Comparison of ENCODE assay signal across 20 cellular contexts in the genomic region with DNA sequence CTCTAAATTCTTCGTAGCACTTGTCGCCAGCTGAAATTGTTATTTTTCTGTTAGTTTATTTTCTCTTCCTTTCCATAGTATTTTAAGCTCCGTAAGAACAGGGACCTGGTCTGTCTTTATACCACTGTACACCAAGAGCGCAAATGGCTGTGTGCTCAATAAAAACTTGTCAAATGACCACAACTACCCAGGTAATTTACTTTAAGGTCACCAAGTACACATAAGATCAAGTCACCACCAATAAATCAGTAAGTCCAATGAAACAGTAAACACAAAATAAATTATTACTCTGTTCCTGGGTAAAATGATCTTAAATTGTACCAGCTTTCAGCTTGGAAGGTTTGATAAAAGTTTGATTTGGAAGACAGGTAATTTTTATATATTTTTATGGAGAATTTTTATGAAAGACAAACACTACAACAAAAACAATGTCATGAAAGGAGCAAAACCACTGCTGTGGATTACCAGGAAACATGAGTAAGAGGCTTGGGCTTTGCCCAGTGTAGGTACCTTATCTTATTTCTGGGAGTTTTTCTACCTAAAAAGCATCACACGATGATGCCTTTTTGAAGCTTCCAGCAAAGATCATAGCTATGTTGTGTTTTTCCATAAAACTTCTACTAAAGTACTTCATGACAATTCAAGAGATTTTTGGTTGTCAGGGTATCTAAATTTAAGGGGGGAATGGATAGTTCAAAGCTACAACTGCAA. TPM values are rescaled to one million over a fixed set of nuclear protein-coding genes. Genes with fewer than 3 reads are reported as not detected.
DNase-seq lines count a peak whose midpoint lies in the region; ATAC-seq, FAIRE-seq and TF ChIP-seq lines count a peak whose summit lies in the region.
"Had no signal": no experiment of that assay in that cellular context is flagged by ENCODE, and none has a peak within 500 bp of the region (broad histone marks: within the 10 kb centered on the region; RNA-seq: fewer than 3 reads in every experiment).

No MANE protein-coding gene starts in this region.

- H3K27me3 Mint-ChIP-seq in T-helper 1 cell treated with Interleukin-12 subunit alpha and Interleukin-12 subunit beta and Interleukin-4 antibody, amounts not matched to agents 30 μg/mL and 1 μg/mL, for 36 hours (ENCODE audit: low read depth): no peaks in the 10 kb centered on the region
- H3K27me3 Mint-ChIP-seq: activated CD4-positive, alpha-beta memory T cell treated with anti-CD3 and anti-CD28 coated beads, Interleukin-2, amount 10 ng/mL, durations not matched to agents 7 days and 5 days had no signal

- DNase-seq in T-helper 1 cell (no peak), M059J (ENCODE audit: low read depth) (peak; percentile 1), bronchial epithelial cell (ENCODE audit: low read depth) (peak; percentile 8)
- no peak for DNase-seq in stimulated activated naive CD4-positive, alpha-beta T cell (lab: John Stamatoyannopoulos, UW)
- DNase-seq: activated CD4-positive, alpha-beta memory T cell treated with anti-CD3 and anti-CD28 coated beads, Interleukin-2, amount 10 ng/mL, durations not matched to agents 7 days and 5 days; DMS53; gastrocnemius medialis; Karpas-422; lower lobe of right lung; NCI-H1436; SHP77 treated with DMSO at 0.1 percent for 48 hours; stimulated activated CD4-positive, alpha-beta T cell treated with anti-CD3 and anti-CD28 coated beads, Interleukin-1b, Interleukin-23, amount 100 ng/mL, for 48 hours; testis had no signal

- ATAC-seq in GM18909 (IDR thresholded peaks at IDR 0.05; ENCODE audit: poor library complexity, unreplicated experiment): no peak
- no peak for ATAC-seq in HG02763 (IDR thresholded peaks at IDR 0.05; ENCODE audit: unreplicated experiment)
- ATAC-seq: gastrocnemius medialis, lower lobe of right lung had no signal

- H3K36me3 Mint-ChIP-seq in T-helper 1 cell treated with Interleukin-12 subunit alpha and Interleukin-12 subunit beta and Interleukin-4 antibody, amounts not matched to agents 30 μg/mL and 1 μg/mL, for 36 hours (ENCODE audit: low read depth): peaks cover 54% of the 10 kb centered on the region

- peaks cover 81% of the 10 kb centered on the region for H3K4me1 Mint-ChIP-seq in T-helper 1 cell treated with Interleukin-12 subunit alpha and Interleukin-12 subunit beta and Interleukin-4 antibody, amounts not matched to agents 30 μg/mL and 1 μg/mL, for 36 hours (ENCODE audit: low read depth)

- peak overlapping the region; percentile 65 for H3K27ac Mint-ChIP-seq in T-helper 1 cell treated with Interleukin-12 subunit alpha and Interleukin-12 subunit beta and Interleukin-4 antibody, amounts not matched to agents 30 μg/mL and 1 μg/mL, for 36 hours
- H3K27ac Mint-ChIP-seq: nephron had no signal

- H3K4me3 ChIP-seq in bronchial epithelial cell (ENCODE audit: low read depth, low read length): no peak overlapping the region
- no peak overlapping the region for H3K4me3 ChIP-seq in neutrophil (ENCODE audit: low read depth in 1 of 2, low read length in 1 of 2)
- H3K4me3 ChIP-seq: gastrocnemius medialis, lower lobe of right lung, testis had no signal

- H3K9me3 ChIP-seq in neutrophil: no peaks in the 10 kb centered on the region
- H3K9me3 ChIP-seq: gastrocnemius medialis, lower lobe of right lung, testis had no signal

- no peaks in the 10 kb centered on the region for H3K27me3 ChIP-seq in bronchial epithelial cell (ENCODE audit: control insufficient read depth, insufficient read depth, low read length)
- no peaks in the 10 kb centered on the region for H3K27me3 ChIP-seq in neutrophil
- H3K27me3 ChIP-seq: gastrocnemius medialis, testis had no signal

- peaks cover 87 to 89% of the 10 kb centered on the region in 2 experiments for H3K4me1 ChIP-seq in neutrophil (ENCODE audit: control insufficient read depth in 1 of 2, insufficient read depth in 1 of 2, low read depth in 1 of 2, low read length in 1 of 2)

- H3K9me3 Mint-ChIP-seq in T-helper 1 cell treated with Interleukin-12 subunit alpha and Interleukin-12 subunit beta and Interleukin-4 antibody, amounts not matched to agents 30 μg/mL and 1 μg/mL, for 36 hours: no peaks in the 10 kb centered on the region
- H3K9me3 Mint-ChIP-seq: activated CD4-positive, alpha-beta memory T cell treated with anti-CD3 and anti-CD28 coated beads, Interleukin-2, amount 10 ng/mL, durations not matched to agents 7 days and 5 days; nephron had no signal

- no peak for FAIRE-seq in bronchial epithelial cell (lab: Jason Lieb, UNC)

- TF ChIP-seq CTCF in bronchial epithelial cell (IDR thresholded peaks at IDR 0.05; ENCODE audit: insufficient read depth, low read length, severe bottlenecking) (no peak), neutrophil (IDR thresholded peaks at IDR 0.05) (no peak)

- H3K36me3 ChIP-seq in bronchial epithelial cell (ENCODE audit: control insufficient read depth, insufficient read depth, low read length) (peaks cover 3% of the 10 kb centered on the region), neutrophil (peaks cover 24% of the 10 kb centered on the region)
- H3K36me3 ChIP-seq: gastrocnemius medialis had no signal

- H3K27ac ChIP-seq in neutrophil: peak overlapping the region; percentile 96
- H3K27ac ChIP-seq: 22Rv1, C4-2B, gastrocnemius medialis, lower lobe of right lung, testis had no signal

- H3K4me3 Mint-ChIP-seq in T-helper 1 cell treated with Interleukin-12 subunit alpha and Interleukin-12 subunit beta and Interleukin-4 antibody, amounts not matched to agents 30 μg/mL and 1 μg/mL, for 36 hours: peak overlapping the region; percentile 64
- H3K4me3 Mint-ChIP-seq: activated CD4-positive, alpha-beta memory T cell treated with anti-CD3 and anti-CD28 coated beads, Interleukin-2, amount 10 ng/mL, durations not matched to agents 7 days and 5 days; nephron had no signal

RNA-seq across cellular contexts. Expression of gene RYBP, which starts 5.0 kb away (rescaled TPM):
- 3.3 and 6.6 TPM in 2 replicates for total RNA-seq in M059J (2014; rRNA removed; shearing (Covaris generic))
- total RNA-seq in bronchial epithelial cell: 6.1 TPM in 2 replicates

Comparison
In these comparisons a context has a peak if more than half of its experiments do, and no peak if none do; other contexts are left out.
1. DNase-seq: peak in M059J (single experiment) and bronchial epithelial cell (single experiment); none in T-helper 1 cell (0 of 5) and stimulated activated naive CD4-positive, alpha-beta T cell (0 of 6).